ENCODE assay signal across 15 cellular contexts in the genomic region with DNA sequence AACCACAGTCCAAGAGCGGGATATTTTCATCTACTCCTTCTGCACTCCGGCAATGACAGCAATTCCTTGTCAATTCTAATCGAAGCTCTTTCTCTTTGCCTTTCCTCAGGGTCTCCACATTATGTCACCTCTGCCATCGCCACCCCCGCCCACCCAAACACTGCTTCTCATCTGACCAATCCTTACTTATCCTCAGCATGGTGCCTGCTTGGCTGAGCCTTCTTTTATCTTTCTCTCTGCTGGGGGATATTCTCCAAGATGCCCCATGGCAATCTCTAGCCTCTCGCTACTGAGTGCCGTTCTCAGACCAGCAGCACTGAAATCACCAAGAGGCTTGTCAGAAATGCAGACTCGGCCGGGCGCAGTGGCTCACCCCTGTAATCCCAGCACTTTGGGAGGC.
"Had no signal": no experiment of that assay in that cellular context is flagged by ENCODE, and none has a peak within 500 bp of the region (broad histone marks: within the 10 kb centered on the region; RNA-seq: fewer than 3 reads in every experiment).

No MANE protein-coding gene starts in this region.

- H3K4me1 ChIP-seq: body of pancreas, right lobe of liver had no signal

- H3K4me3 ChIP-seq: body of pancreas, right lobe of liver, spleen had no signal

- H3K27ac ChIP-seq: body of pancreas, right lobe of liver had no signal

- H3K4me3 Mint-ChIP-seq: activated T-helper 17 cell treated with anti-CD3 and anti-CD28 coated beads, Interleukin-2, amount 50 U/mL, for 72 hours; naive thymus-derived CD8-positive, alpha-beta T cell had no signal

- H3K27me3 ChIP-seq: body of pancreas, right lobe of liver, spleen had no signal

- H3K4me1 Mint-ChIP-seq: activated T-helper 17 cell treated with anti-CD3 and anti-CD28 coated beads, Interleukin-2, amount 50 U/mL, for 72 hours; naive thymus-derived CD8-positive, alpha-beta T cell had no signal

- H3K36me3 Mint-ChIP-seq: naive thymus-derived CD8-positive, alpha-beta T cell had no signal

- DNase-seq: activated CD4-positive, alpha-beta T cell treated with anti-CD3 and anti-CD28 coated beads, Interleukin-2, amount 50 U/mL, for 1 hour; activated CD4-positive, CD25-positive, alpha-beta regulatory T cell; activated naive CD4-positive, alpha-beta T cell treated with anti-CD3 and anti-CD28 coated beads, Interleukin-2, amount 50 U/mL, for 16 hours; activated T-cell treated with anti-CD3 and anti-CD28 coated beads for 4 hours; body of pancreas; cerebellar nuclear complex; mammary epithelial cell; naive thymus-derived CD8-positive, alpha-beta T cell; right lobe of liver; SIG-M5; spleen; stimulated activated CD4-positive, alpha-beta T cell treated with anti-CD3 and anti-CD28 coated beads, Interleukin-1b, Interleukin-23, amount 100 ng/mL, for 48 hours; stimulated activated naive CD4-positive, alpha-beta T cell; T-helper 2 cell had no signal

- H3K9me3 Mint-ChIP-seq: activated T-helper 17 cell treated with anti-CD3 and anti-CD28 coated beads, Interleukin-2, amount 50 U/mL, for 72 hours had no signal

- H3K36me3 ChIP-seq: right lobe of liver had no signal

- H3K27ac Mint-ChIP-seq: activated T-helper 17 cell treated with anti-CD3 and anti-CD28 coated beads, Interleukin-2, amount 50 U/mL, for 72 hours; naive thymus-derived CD8-positive, alpha-beta T cell had no signal

- ATAC-seq: activated T-helper 17 cell treated with anti-CD3 and anti-CD28 coated beads, Interleukin-2, amount 50 U/mL, for 72 hours; naive thymus-derived CD8-positive, alpha-beta T cell had no signal

- H3K9me3 ChIP-seq: body of pancreas, right lobe of liver, spleen had no signal
